21 cellular contexts compared by ENCODE assay signal in the genomic region with DNA sequence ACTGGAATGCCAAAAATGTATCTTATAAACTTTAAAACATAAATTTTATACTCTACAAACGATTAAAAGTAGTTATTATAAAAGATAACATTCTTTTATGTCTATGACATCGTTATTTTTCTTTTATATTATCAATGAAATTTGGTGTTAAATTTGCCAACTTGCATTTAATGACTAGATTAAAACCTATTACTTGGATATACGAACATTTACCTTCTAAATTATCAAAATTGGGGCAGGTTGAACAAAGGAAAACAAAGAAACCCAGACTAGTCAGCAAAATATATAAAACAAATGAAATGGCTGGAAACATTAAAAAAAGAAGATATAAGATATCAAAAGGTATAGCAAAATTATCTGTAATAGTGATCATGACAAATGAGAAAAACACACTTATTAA. TPM values are rescaled to one million over a fixed set of nuclear protein-coding genes. Genes with fewer than 3 reads are reported as not detected.
DNase-seq lines count a peak whose midpoint lies in the region; ATAC-seq, FAIRE-seq and TF ChIP-seq lines count a peak whose summit lies in the region.
"Had no signal": no experiment of that assay in that cellular context is flagged by ENCODE, and none has a peak within 500 bp of the region (broad histone marks: within the 10 kb centered on the region; RNA-seq: fewer than 3 reads in every experiment).

No MANE protein-coding gene starts in this region.

- H3K4me3 ChIP-seq in HepG2 (replicated peaks in 1 of 3; ENCODE audit: insufficient read depth in 1 of 3, low read depth in 2 of 3, low read length in 3 of 3) = no peak overlapping the region
- no peak overlapping the region for H3K4me3 ChIP-seq in right lobe of liver
- no peak overlapping the region for H3K4me3 ChIP-seq in HEK293 (ENCODE audit: low read depth, low read length)
- H3K4me3 ChIP-seq in upper lobe of left lung = no peak overlapping the region
- H3K4me3 ChIP-seq: BLaER1 treated with 17β-estradiol and CSF1 and Interleukin-3, amounts not matched to agents 10 nM and 100 nM; GM12878 had no signal

- H3K27ac ChIP-seq in HepG2 (ENCODE audit: extremely low read length, insufficient read depth, low read length) (no peak overlapping the region), right lobe of liver (no peak overlapping the region), HEK293 (ENCODE audit: extremely low read depth, low read depth, low read length) (no peak overlapping the region), upper lobe of left lung (no peak overlapping the region)
- H3K27ac ChIP-seq: 22Rv1; BLaER1 treated with 17β-estradiol and CSF1 and Interleukin-3, amounts not matched to agents 10 nM and 100 nM; C4-2B had no signal

- H3K79me2 ChIP-seq in HepG2 (ENCODE audit: insufficient read depth, low read length) = no peaks in the 10 kb centered on the region

- no peak overlapping the region for H2AFZ ChIP-seq in HepG2 (ENCODE audit: low read length)

- intact Hi-C loops in HepG2 (cut with micrococcal nuclease; ENCODE audit: unreplicated experiment) = no loop called here
- intact Hi-C loops in right lobe of liver (cut with DNase I) = no loop called here

- H3K36me3 ChIP-seq in HepG2 (replicated peaks in 1 of 2; ENCODE audit: control insufficient read depth in 1 of 2, insufficient read depth in 2 of 2, low read length in 2 of 2) (no peaks in the 10 kb centered on the region), right lobe of liver (no peaks in the 10 kb centered on the region), HEK293 (ENCODE audit: control insufficient read depth in 2 of 2, insufficient read depth in 1 of 2, low read length in 2 of 2) (no peaks in the 10 kb centered on the region), upper lobe of left lung (no peaks in the 10 kb centered on the region)
- H3K36me3 ChIP-seq: BLaER1 treated with 17β-estradiol and CSF1 and Interleukin-3, amounts not matched to agents 10 nM and 100 nM had no signal

- no peak overlapping the region for H3K9ac ChIP-seq in HepG2 (ENCODE audit: insufficient read depth, low read depth, low read length)
- H3K9ac ChIP-seq: BLaER1 treated with 17β-estradiol and CSF1 and Interleukin-3, amounts not matched to agents 10 nM and 100 nM had no signal

- no peak for TF ChIP-seq RAD21 in HepG2 (CRISPR knock-in tag; IDR thresholded peaks at IDR 0.05)

- BruUV-seq in HepG2 (replicated peaks; lab: Mats Ljungman, UMichigan) = no TSS peak

- POLR2A ChIA-PET in HepG2 (lab: Yijun Ruan, JAX) (no interaction called here), HEK293 (lab: Yijun Ruan, JAX) (no interaction called here)

- no peak overlapping the region for H3K4me2 ChIP-seq in HepG2 (ENCODE audit: low read depth, low read length)
- H3K4me2 ChIP-seq: BLaER1 treated with 17β-estradiol and CSF1 and Interleukin-3, amounts not matched to agents 10 nM and 100 nM had no signal

- ATAC-seq in HepG2 (no peak), right lobe of liver (no peak), upper lobe of left lung (ENCODE audit: low FRiP score in 2 of 2) (no peak), HG03135 (IDR thresholded peaks at IDR 0.05; ENCODE audit: unreplicated experiment) (no peak), HG03108 (IDR thresholded peaks at IDR 0.05; ENCODE audit: unreplicated experiment) (no peak)
- ATAC-seq: CD8-positive, alpha-beta T cell; GM12878 had no signal

- H3K9me3 ChIP-seq in HepG2 (ENCODE audit: low read length) (no peaks in the 10 kb centered on the region), right lobe of liver (no peaks in the 10 kb centered on the region), HEK293 (ENCODE audit: control insufficient read depth, insufficient read depth, low read depth, low read length) (no peaks in the 10 kb centered on the region), upper lobe of left lung (no peaks in the 10 kb centered on the region)
- H3K9me3 ChIP-seq: BLaER1 treated with 17β-estradiol and CSF1 and Interleukin-3, amounts not matched to agents 10 nM and 100 nM; Caco-2 had no signal

- FAIRE-seq in HepG2 (lab: Jason Lieb, UNC) = no peak
- FAIRE-seq in G401.6 (lab: Jason Lieb, UNC) = peak; percentile 34
- FAIRE-seq: D721Med, GM12878, GM12892, GM18507 had no signal

- no peak for TF ChIP-seq CTCF in HepG2 (CRISPR knock-in tag; IDR thresholded peaks at IDR 0.05)
- TF ChIP-seq CTCF in right lobe of liver (IDR thresholded peaks at IDR 0.05) = no peak
- no peak for TF ChIP-seq CTCF in HEK293 (tag by site-specific recombination; IDR thresholded peaks at IDR 0.05)
- no peak for TF ChIP-seq CTCF in upper lobe of left lung (IDR thresholded peaks at IDR 0.05)

- no peaks in the 10 kb centered on the region for H4K20me1 ChIP-seq in HepG2 (ENCODE audit: insufficient read depth, low read length)
- H4K20me1 ChIP-seq: BLaER1 treated with 17β-estradiol and CSF1 and Interleukin-3, amounts not matched to agents 10 nM and 100 nM had no signal

- H3K4me1 ChIP-seq in HepG2 (ENCODE audit: insufficient read depth, low read length) (no peaks in the 10 kb centered on the region), right lobe of liver (no peaks in the 10 kb centered on the region), HEK293 (ENCODE audit: control insufficient read depth, insufficient read depth, low read length) (no peaks in the 10 kb centered on the region), upper lobe of left lung (no peaks in the 10 kb centered on the region)
- H3K4me1 ChIP-seq: BLaER1 treated with 17β-estradiol and CSF1 and Interleukin-3, amounts not matched to agents 10 nM and 100 nM; Caco-2 had no signal

- TF ChIP-seq POLR2A in HepG2 (IDR thresholded peaks at IDR 0.05; ENCODE audit: insufficient read depth in 1 of 2, low read depth in 2 of 2, low read length in 2 of 2) = no peak
- no peak for TF ChIP-seq POLR2A in right lobe of liver (IDR thresholded peaks at IDR 0.05)
- no peak for TF ChIP-seq POLR2A in upper lobe of left lung (IDR thresholded peaks at IDR 0.05)

- TF ChIP-seq EP300 in HepG2 (IDR thresholded peaks at IDR 0.05; ENCODE audit: low read depth in 2 of 2, low read length in 2 of 2) (no peak), HepG2 (CRISPR knock-in tag; IDR thresholded peaks at IDR 0.05; ENCODE audit: borderline replicate concordance) (no peak), upper lobe of left lung (IDR thresholded peaks at IDR 0.05) (no peak)

- H3K27me3 ChIP-seq in HepG2 (ENCODE audit: control insufficient read depth in 1 of 2, insufficient read depth in 2 of 2, low read length in 2 of 2) (peaks cover 0 to 14% of the 10 kb centered on the region in 2 experiments; a peak in 2 of 5 replicates), right lobe of liver (no peaks in the 10 kb centered on the region), upper lobe of left lung (no peaks in the 10 kb centered on the region)
- H3K27me3 ChIP-seq: BLaER1 treated with 17β-estradiol and CSF1 and Interleukin-3, amounts not matched to agents 10 nM and 100 nM had no signal

- DNase-seq in HepG2 (ENCODE audit: low spot score) (no peak), right lobe of liver (no peak), upper lobe of left lung (no peak)
- DNase-seq: AML-193; Caco-2; Calu3; CD4-positive, alpha-beta T cell; CD8-positive, alpha-beta T cell; DMS79 treated with DMSO at 0.1 percent for 48 hours; GDM1 had no signal

- in situ Hi-C loops in HepG2 (cut with HindIII; ENCODE audit: extremely low pct_ligation_motif_present, low pct_unique_long_range_greater_than_20kb) = no loop called here

- WGBS in HepG2 (ENCODE audit: low lambda C conversion rate) = 2% methylated on average over 3 of the region's 3 CpGs
- WGBS in right lobe of liver (ENCODE audit: insufficient coverage, low coverage, low lambda C conversion rate, missing lambda C conversion rate) = 40% methylated on average over 3 of the region's 3 CpGs
- WGBS in upper lobe of left lung, 2 donors = 48 to 51% methylated on average over 3 of the region's 3 CpGs

- CTCF ChIA-PET in HepG2 (lab: Yijun Ruan, JAX; ENCODE audit: low intra/inter-chr PET ratio, low total read pairs) = no interaction called here
- CTCF ChIA-PET in HEK293 (lab: Yijun Ruan, JAX) = interaction anchor here (0.9 kb wide), 1 partner anchor 66 kb away, joined by 3 read pairs; no protein-coding TSS in a partner anchor

RNA-seq across cellular contexts. Expression of gene ABCA3, which starts 34.1 kb away (rescaled TPM):
- total RNA-seq in HepG2 (2016; rRNA removed; fragmentation: Illumina TruSeq; extraction: Trizol) = 0.41 and 0.60 TPM in 2 replicates
- 0.09 and 0.51 TPM in 2 replicates for total RNA-seq in HepG2 (2016; cell fraction: cytosol; rRNA removed; fragmentation: Illumina TruSeq; extraction: Trizol; ENCODE audit: low read depth)
- total RNA-seq in HepG2 (2016; cell fraction: insoluble cytoplasmic fraction; rRNA removed; fragmentation: Illumina TruSeq; extraction: Trizol) = 0.37 and 0.52 TPM in 2 replicates
- 0.72 and 0.80 TPM in 2 replicates for total RNA-seq in HepG2 (2016; cell fraction: membrane; rRNA removed; fragmentation: Illumina TruSeq; extraction: Trizol)
- total RNA-seq in HepG2 (2016; cell fraction: nucleus; rRNA removed; fragmentation: Illumina TruSeq; extraction: Trizol) = 0.38 and 0.56 TPM in 2 replicates
- 1.5 and 2.3 TPM in 2 replicates for polyA plus RNA-seq in HepG2 (2011; rRNA removed)
- polyA plus RNA-seq in HepG2 (2011; cell fraction: cytosol; rRNA removed) = 1.1 and 1.3 TPM in 2 replicates
- 1.8 and 2.5 TPM in 2 replicates for polyA plus RNA-seq in HepG2 (2011; cell fraction: nucleus; rRNA removed)
- 0.71 and 2.5 TPM in 2 replicates for polyA plus RNA-seq in HepG2 (2012)
- polyA plus RNA-seq in HepG2 (2016; cell fraction: cytosol; fragmentation: Illumina TruSeq; extraction: Trizol; ENCODE audit: low read depth) = 1.0 and 1.2 TPM in 2 replicates
- 0.63 and 0.84 TPM in 2 replicates for polyA plus RNA-seq in HepG2 (2016; cell fraction: insoluble cytoplasmic fraction; fragmentation: Illumina TruSeq; extraction: Trizol; ENCODE audit: low read depth)
- 0.83 and 1.0 TPM in 2 replicates for polyA plus RNA-seq in HepG2 (2016; cell fraction: membrane; fragmentation: Illumina TruSeq; extraction: Trizol; ENCODE audit: low read depth)
- 0.75 and 1.2 TPM in 2 replicates for polyA plus RNA-seq in HepG2 (2016; cell fraction: nucleus; fragmentation: Illumina TruSeq; extraction: Trizol; ENCODE audit: insufficient read depth, low read depth)
- 2.2 and 9.0 TPM in 2 replicates for polyA minus RNA-seq in HepG2 (2011; rRNA and poly(A)+ RNA removed; ENCODE audit: low replicate concordance)
- polyA minus RNA-seq in HepG2 (2011; cell fraction: cytosol; rRNA and poly(A)+ RNA removed) = 0.40 and 0.44 TPM in 2 replicates
- 0.64 and 1.4 TPM in 2 replicates for polyA minus RNA-seq in HepG2 (2011; cell fraction: nucleus; rRNA and poly(A)+ RNA removed)
- 1 to 10 TPM; 1.2 to 2.9 (median 2.1) TPM for total RNA-seq in right lobe of liver
- 100 to 1,000 TPM; 337 to 619 (median 455) TPM for total RNA-seq in upper lobe of left lung

RNA-seq across cellular contexts. Expression of gene CCNF, which starts 54.6 kb away (rescaled TPM):
- total RNA-seq in HepG2 (2016; rRNA removed; fragmentation: Illumina TruSeq; extraction: Trizol) (13.7 and 22.8 TPM in 2 replicates), right lobe of liver (1 to 10 TPM; 1.3 to 2.7 (median 1.7) TPM), upper lobe of left lung (1 to 10 TPM; 2.7 to 5.2 (median 3.9) TPM)
- total RNA-seq in HepG2 (2016; cell fraction: cytosol; rRNA removed; fragmentation: Illumina TruSeq; extraction: Trizol; ENCODE audit: low read depth) = 3.9 and 4.1 TPM in 2 replicates
- total RNA-seq in HepG2 (2016; cell fraction: insoluble cytoplasmic fraction; rRNA removed; fragmentation: Illumina TruSeq; extraction: Trizol) = 12.7 and 23.2 TPM in 2 replicates
- 10.8 and 12.0 TPM in 2 replicates for total RNA-seq in HepG2 (2016; cell fraction: membrane; rRNA removed; fragmentation: Illumina TruSeq; extraction: Trizol)
- total RNA-seq in HepG2 (2016; cell fraction: nucleus; rRNA removed; fragmentation: Illumina TruSeq; extraction: Trizol) = 15.7 and 16.3 TPM in 2 replicates
- 5.0 and 6.4 TPM in 2 replicates for polyA plus RNA-seq in HepG2 (2011; rRNA removed)
- 3.7 and 6.4 TPM in 2 replicates for polyA plus RNA-seq in HepG2 (2011; cell fraction: cytosol; rRNA removed)
- polyA plus RNA-seq in HepG2 (2011; cell fraction: nucleus; rRNA removed) = 11.8 and 19.6 TPM in 2 replicates
- polyA plus RNA-seq in HepG2 (2012) = 5.1 and 7.4 TPM in 2 replicates
- polyA plus RNA-seq in HepG2 (2016; cell fraction: cytosol; fragmentation: Illumina TruSeq; extraction: Trizol; ENCODE audit: low read depth) = 1.5 and 1.6 TPM in 2 replicates
- 7.3 and 10.7 TPM in 2 replicates for polyA plus RNA-seq in HepG2 (2016; cell fraction: insoluble cytoplasmic fraction; fragmentation: Illumina TruSeq; extraction: Trizol; ENCODE audit: low read depth)
- polyA plus RNA-seq in HepG2 (2016; cell fraction: membrane; fragmentation: Illumina TruSeq; extraction: Trizol; ENCODE audit: low read depth) = 4.0 and 4.9 TPM in 2 replicates
- 28.4 and 30.0 TPM in 2 replicates for polyA plus RNA-seq in HepG2 (2016; cell fraction: nucleus; fragmentation: Illumina TruSeq; extraction: Trizol; ENCODE audit: insufficient read depth, low read depth)
- polyA minus RNA-seq in HepG2 (2011; rRNA and poly(A)+ RNA removed; ENCODE audit: low replicate concordance) = 36.8 and 74.8 TPM in 2 replicates
- polyA minus RNA-seq in HepG2 (2011; cell fraction: cytosol; rRNA and poly(A)+ RNA removed) = 10.9 and 18.1 TPM in 2 replicates
- 13.1 and 14.7 TPM in 2 replicates for polyA minus RNA-seq in HepG2 (2011; cell fraction: nucleus; rRNA and poly(A)+ RNA removed)

Comparison
In these comparisons a context has a peak if more than half of its experiments do, and no peak if none do; other contexts are left out.
1. RNA of gene ABCA3, which starts 34.1 kb away (total RNA-seq): 337 to 619 TPM in upper lobe of left lung; 1.2 to 2.9 TPM in right lobe of liver and 0.09 to 0.80 TPM in HepG2; every median in the first group is over 10 times any median in the second.
2. Of the 63 proteins assayed by ChIP-seq in both HepG2 and HEK293: peak only in HepG2: none; only in HEK293: ATF2; in both: none; in neither: 62.